Comparison of ENCODE assay signal across 1 cellular context in genomic region chr13:27915301-27916207, GRCh38.
TF ChIP-seq lines count a peak whose summit lies in the region.

No MANE protein-coding gene starts in this region.

TF ChIP-seq in H1, 55 proteins besides CTCF, POLR2A, EP300 and RAD21:
- peak; percentile 41 for TF ChIP-seq RNF2 (IDR thresholded peaks at IDR 0.05; ENCODE audit: borderline replicate concordance, low read depth, low read length, missing control alignments, poor library complexity, severe bottlenecking)
- peak; percentile 72 for TF ChIP-seq EZH2 (IDR thresholded peaks at IDR 0.05; ENCODE audit: low read depth, low read length, severe bottlenecking)
- no peak for TF ChIP-seq SP4 (IDR thresholded peaks at IDR 0.05; ENCODE audit: low read length)
- TF ChIP-seq BACH1 (IDR thresholded peaks at IDR 0.05; ENCODE audit: low read length): no peak
- TF ChIP-seq SUZ12 (IDR thresholded peaks at IDR 0.05; ENCODE audit: low read length): peak; percentile 68; the same call in 1 of the 2 replicates
